In genomic region chr1:13700521-13701273, GRCh38 we compare ENCODE assay signal across 8 cellular contexts. TPM values are rescaled to one million over a fixed set of nuclear protein-coding genes. Genes with fewer than 3 reads are reported as not detected.
DNase-seq lines count a peak whose midpoint lies in the region; ATAC-seq and TF ChIP-seq lines count a peak whose summit lies in the region.

No MANE protein-coding gene starts in this region.

- no peaks in the 10 kb centered on the region for H3K27me3 Mint-ChIP-seq in activated CD4-positive, alpha-beta memory T cell treated with anti-CD3 and anti-CD28 coated beads for 36 hours
- H3K27me3 Mint-ChIP-seq in endodermal cell (ENCODE audit: insufficient read depth) = peaks cover 45% of the 10 kb centered on the region

- peak overlapping the region; percentile 91 for H3K4me3 Mint-ChIP-seq in activated CD4-positive, alpha-beta memory T cell treated with anti-CD3 and anti-CD28 coated beads for 36 hours
- H3K4me3 Mint-ChIP-seq in endodermal cell = peak overlapping the region; percentile 79

- peaks cover 12% of the 10 kb centered on the region for H3K36me3 Mint-ChIP-seq in activated CD4-positive, alpha-beta memory T cell treated with anti-CD3 and anti-CD28 coated beads for 36 hours
- peaks cover 10% of the 10 kb centered on the region for H3K36me3 Mint-ChIP-seq in endodermal cell (ENCODE audit: low read depth)

- H4K20me1 ChIP-seq in BLaER1 treated with 17β-estradiol and CSF1 and Interleukin-3, amounts not matched to agents 10 nM and 100 nM = peaks cover 0 to 11% (median 0%) of the 10 kb centered on the region in 11 experiments; a peak in 4 of 22 replicates

- H3K4me3 ChIP-seq in BLaER1 treated with 17β-estradiol and CSF1 and Interleukin-3, amounts not matched to agents 10 nM and 100 nM = peak overlapping the region; percentile 74 to 92 (median 86)
- H3K4me3 ChIP-seq in Jurkat, Clone E6-1 (ENCODE audit: low read length) = peak overlapping the region; percentile 58
- peak overlapping the region; percentile 95 for H3K4me3 ChIP-seq in endodermal cell (ENCODE audit: low read length)

- intact Hi-C loops in activated CD4-positive, alpha-beta memory T cell treated with anti-CD3 and anti-CD28 coated beads for 36 hours (cut with micrococcal nuclease) = no loop called here

- H3K4me1 Mint-ChIP-seq in activated CD4-positive, alpha-beta memory T cell treated with anti-CD3 and anti-CD28 coated beads for 36 hours (ENCODE audit: low read depth) = peaks cover 47% of the 10 kb centered on the region
- peaks cover 11% of the 10 kb centered on the region for H3K4me1 Mint-ChIP-seq in endodermal cell

- ATAC-seq in GM19455 (IDR thresholded peaks at IDR 0.05; ENCODE audit: unreplicated experiment) = peak; percentile 38

- peak overlapping the region; percentile 73 to 94 (median 84) for H3K4me2 ChIP-seq in BLaER1 treated with 17β-estradiol and CSF1 and Interleukin-3, amounts not matched to agents 10 nM and 100 nM

- H3K4me1 ChIP-seq in BLaER1 treated with 17β-estradiol and CSF1 and Interleukin-3, amounts not matched to agents 10 nM and 100 nM = peaks cover 29 to 57% (median 46%) of the 10 kb centered on the region in 10 experiments
- H3K4me1 ChIP-seq in endodermal cell (ENCODE audit: control insufficient read depth, insufficient read depth, low read length) = no peaks in the 10 kb centered on the region

- H3K9me3 ChIP-seq in BLaER1 treated with 17β-estradiol and CSF1 and Interleukin-3, amounts not matched to agents 10 nM and 100 nM (replicated peaks in 1 of 11) = peaks cover 10 to 29% (median 20%) of the 10 kb centered on the region in 11 experiments; a peak in 21 of 22 replicates
- H3K9me3 ChIP-seq in endodermal cell (ENCODE audit: control insufficient read depth, low read length) = peaks cover 18% of the 10 kb centered on the region

- peak overlapping the region; percentile 95 to 98 (median 96) for H3K27ac ChIP-seq in BLaER1 treated with 17β-estradiol and CSF1 and Interleukin-3, amounts not matched to agents 10 nM and 100 nM
- H3K27ac ChIP-seq in endodermal cell (ENCODE audit: low read depth, low read length) = no peak overlapping the region

- H3K36me3 ChIP-seq in BLaER1 treated with 17β-estradiol and CSF1 and Interleukin-3, amounts not matched to agents 10 nM and 100 nM = peaks cover 0 to 9% (median 0%) of the 10 kb centered on the region in 11 experiments; a peak in 3 of 22 replicates
- H3K36me3 ChIP-seq in endodermal cell (ENCODE audit: control insufficient read depth, insufficient read depth, low read length) = no peaks in the 10 kb centered on the region

- H3K9ac ChIP-seq in BLaER1 treated with 17β-estradiol and CSF1 and Interleukin-3, amounts not matched to agents 10 nM and 100 nM = peak overlapping the region; percentile 94 to 98 (median 96)
- peak overlapping the region; percentile 32 for H3K9ac ChIP-seq in endodermal cell (ENCODE audit: extremely low read depth, low read length, poor library complexity, severe bottlenecking)

- POLR2A ChIA-PET in activated CD4-positive, alpha-beta memory T cell treated with anti-CD3 and anti-CD28 coated beads for 36 hours (lab: Charles Lee) = interaction anchor here (0.6 to 3.0 kb wide), 4 partner anchors 30 to 55 kb away, joined by 3 to 22 read pairs (median 3); no protein-coding TSS in a partner anchor

- H3K9me3 Mint-ChIP-seq in activated CD4-positive, alpha-beta memory T cell treated with anti-CD3 and anti-CD28 coated beads for 36 hours = peaks cover 4% of the 10 kb centered on the region
- H3K9me3 Mint-ChIP-seq in endodermal cell = peaks cover 24% of the 10 kb centered on the region

- DNase-seq in Jurkat, Clone E6-1 (ENCODE audit: low read depth, low spot score) = no peak
- peak; percentile 54 for DNase-seq in activated CD4-positive, alpha-beta memory T cell treated with anti-CD3 and anti-CD28 coated beads for 36 hours
- DNase-seq in endodermal cell (peak; percentile 68), mucosa of gallbladder (ENCODE audit: low spot score) (peak; percentile 16), NCI-H2029 treated with DMSO at 0.1 percent for 48 hours (lab: John Stamatoyannopoulos, UW) (no peak)
- DNase-seq in stimulated activated CD8-positive, alpha-beta memory T cell treated with anti-CD3 and anti-CD28 coated beads, Interleukin-4, amount 100 ng/mL, for 1 hour (ENCODE audit: low read depth in 2 of 2, low spot score in 1 of 2) = peak; percentile 6 to 23

- no peak for TF ChIP-seq CTCF in endodermal cell (conservative IDR thresholded peaks at IDR 0.05)

- CTCF ChIA-PET in activated CD4-positive, alpha-beta memory T cell treated with anti-CD3 and anti-CD28 coated beads for 36 hours (lab: Charles Lee) = interaction anchor here (1.6 to 4.2 kb wide), 2 partner anchors 25 to 30 kb away, joined by 3 to 28 read pairs; no protein-coding TSS in a partner anchor

- 18 to 24% methylated on average over 29 to 48 of the region's 48 CpGs for WGBS in endodermal cell (ENCODE audit: insufficient coverage in 1 of 2, insufficient read length in 1 of 2), 2 experiments

- no peaks in the 10 kb centered on the region for H3K27me3 ChIP-seq in BLaER1 treated with 17β-estradiol and CSF1 and Interleukin-3, amounts not matched to agents 10 nM and 100 nM
- peaks cover 20% of the 10 kb centered on the region for H3K27me3 ChIP-seq in endodermal cell (ENCODE audit: control insufficient read depth, insufficient read depth, low read length, poor library complexity, severe bottlenecking)

- peak overlapping the region; percentile 97 for H3K27ac Mint-ChIP-seq in activated CD4-positive, alpha-beta memory T cell treated with anti-CD3 and anti-CD28 coated beads for 36 hours
- H3K27ac Mint-ChIP-seq in endodermal cell = peak overlapping the region; percentile 88

RNA-seq across cellular contexts. Expression of gene PRDM2, which starts 0.7 kb away (rescaled TPM):
- polyA plus RNA-seq in Jurkat, Clone E6-1 (2012; ENCODE audit: insufficient read depth, insufficient read length) = 21.7 TPM
- 10 to 100 TPM; 41.7 to 44.6 TPM for total RNA-seq in activated CD4-positive, alpha-beta memory T cell treated with anti-CD3 and anti-CD28 coated beads for 36 hours
- total RNA-seq in endodermal cell (10 to 100 TPM; 29.4 to 35.4 TPM), mucosa of gallbladder (33.5 TPM)
- 35.9 TPM for polyA plus RNA-seq in endodermal cell (2013, experiment 1 of 2)
- 40.1 TPM for polyA plus RNA-seq in endodermal cell (2013, experiment 2 of 2)

Comparison
In these comparisons a context has a peak if more than half of its experiments do, and no peak if none do; other contexts are left out.
1. DNase-seq: peak in activated CD4-positive, alpha-beta memory T cell treated with anti-CD3 and anti-CD28 coated beads for 36 hours (single experiment), endodermal cell (single experiment), mucosa of gallbladder (single experiment) and stimulated activated CD8-positive, alpha-beta memory T cell treated with anti-CD3 and anti-CD28 coated beads, Interleukin-4, amount 100 ng/mL, for 1 hour (2 of 2); none in Jurkat, Clone E6-1 (single experiment) and NCI-H2029 treated with DMSO at 0.1 percent for 48 hours (single experiment).
2. Peak in every context shown above with its lines, with median percentiles within 50 percentile points of each other: H3K4me3 ChIP-seq.